8 cellular contexts compared by ENCODE assay signal in the genomic region with DNA sequence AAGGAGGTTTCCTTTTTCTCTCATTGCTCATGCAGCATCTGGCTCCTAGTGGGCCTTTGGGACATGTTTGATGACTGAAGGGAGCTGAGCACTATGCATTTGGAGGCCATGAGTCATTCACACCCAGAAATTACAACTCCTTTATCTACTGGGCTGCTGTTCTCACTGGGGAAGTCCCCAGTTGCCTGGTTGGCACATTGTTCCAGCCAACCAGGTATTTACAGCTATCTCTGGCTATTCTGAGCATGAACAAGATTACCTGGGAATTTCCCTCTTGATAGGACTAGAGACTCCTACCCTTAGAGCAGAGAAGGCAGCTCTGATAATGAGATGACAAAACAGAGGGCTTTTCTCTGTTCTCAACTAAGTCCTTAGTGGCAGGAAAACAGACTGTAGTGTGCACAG.
DNase-seq lines count a peak whose midpoint lies in the region; ATAC-seq, FAIRE-seq and TF ChIP-seq lines count a peak whose summit lies in the region.

No MANE protein-coding gene starts in this region.

- H3K4me1 ChIP-seq in CD4-positive, CD25-positive, alpha-beta regulatory T cell (ENCODE audit: control insufficient read depth, insufficient read depth, low read length, poor library complexity, severe bottlenecking) = no peaks in the 10 kb centered on the region
- peaks cover 29% of the 10 kb centered on the region for H3K4me1 ChIP-seq in vagina

- peak in 1 of 3 donors; percentile 1 for DNase-seq in CD4-positive, CD25-positive, alpha-beta regulatory T cell
- DNase-seq in GM19239 (ENCODE audit: insufficient read length, low spot score) (no peak), left lobe of liver (ENCODE audit: low spot score) (no peak), vagina (ENCODE audit: extremely low spot score in 2 of 2) (no peak), LoVo (ENCODE audit: low spot score) (no peak), GM19238 (ENCODE audit: insufficient read length, low spot score) (no peak)
- DNase-seq in activated CD8-positive, alpha-beta memory T cell treated with anti-CD3 and anti-CD28 coated beads, Interleukin-2, amount 50 U/mL, for 48 hours = peak; percentile 58

- H3K9me3 ChIP-seq in CD4-positive, CD25-positive, alpha-beta regulatory T cell (ENCODE audit: control insufficient read depth in 2 of 2, low read length in 2 of 2) = no peaks in the 10 kb centered on the region
- no peaks in the 10 kb centered on the region for H3K9me3 ChIP-seq in vagina

- ATAC-seq in CD4-positive, CD25-positive, alpha-beta regulatory T cell (ENCODE audit: low read depth in 2 of 2) = peak; percentile 70
- ATAC-seq in HG03342 (IDR thresholded peaks at IDR 0.05; ENCODE audit: unreplicated experiment) = peak; percentile 75
- ATAC-seq in left lobe of liver = peak; percentile 36

- no peaks in the 10 kb centered on the region for H3K36me3 Mint-ChIP-seq in CD4-positive, CD25-positive, alpha-beta regulatory T cell

- H3K4me3 ChIP-seq in CD4-positive, CD25-positive, alpha-beta regulatory T cell (ENCODE audit: low read depth, low read length) = no peak overlapping the region
- no peak overlapping the region for H3K4me3 ChIP-seq in vagina

- H3K4me3 Mint-ChIP-seq in CD4-positive, CD25-positive, alpha-beta regulatory T cell = no peak overlapping the region

- TF ChIP-seq POLR2A in vagina (IDR thresholded peaks at IDR 0.05) = no peak

- H3K36me3 ChIP-seq in CD4-positive, CD25-positive, alpha-beta regulatory T cell (ENCODE audit: control insufficient read depth, insufficient read depth, low read length) = no peaks in the 10 kb centered on the region
- no peaks in the 10 kb centered on the region for H3K36me3 ChIP-seq in vagina

- intact Hi-C loops in vagina (cut with DNase I) = no loop called here

- H3K4me1 Mint-ChIP-seq in CD4-positive, CD25-positive, alpha-beta regulatory T cell = peaks cover 0 to 6% (median 1%) of the 10 kb centered on the region in 4 donors

- H3K27me3 Mint-ChIP-seq in CD4-positive, CD25-positive, alpha-beta regulatory T cell = no peaks in the 10 kb centered on the region

- peaks cover 0 to 3% (median 0%) of the 10 kb centered on the region in 7 donors for H3K9me3 Mint-ChIP-seq in CD4-positive, CD25-positive, alpha-beta regulatory T cell

- FAIRE-seq in GM19239 (lab: Jason Lieb, UNC) = peak; percentile 79

- no peaks in the 10 kb centered on the region for H3K27me3 ChIP-seq in CD4-positive, CD25-positive, alpha-beta regulatory T cell (ENCODE audit: control insufficient read depth, insufficient read depth, low read length)
- H3K27me3 ChIP-seq in vagina = no peaks in the 10 kb centered on the region

- H3K27ac ChIP-seq in CD4-positive, CD25-positive, alpha-beta regulatory T cell (ENCODE audit: insufficient read depth, low read length, poor library complexity, severe bottlenecking) = no peak overlapping the region
- H3K27ac ChIP-seq in vagina = peak overlapping the region; percentile 49

- no peak for TF ChIP-seq CTCF in vagina (IDR thresholded peaks at IDR 0.05)

- H3K27ac Mint-ChIP-seq in CD4-positive, CD25-positive, alpha-beta regulatory T cell = peak overlapping the region in 1 of 3 donors; percentile 31
